ENCODE assay signal across 19 cellular contexts in genomic region chr2:101658387-101658786, GRCh38.
"Had no signal": no experiment of that assay in that cellular context is flagged by ENCODE, and none has a peak within 500 bp of the region (broad histone marks: within the 10 kb centered on the region; RNA-seq: fewer than 3 reads in every experiment).

No MANE protein-coding gene starts in this region.

- H3K27me3 ChIP-seq: foreskin keratinocyte, hepatocyte, neutrophil, ovary, tibial artery had no signal

- H3K4me1 Mint-ChIP-seq: activated T-helper 17 cell treated with anti-CD3 and anti-CD28 coated beads, Interleukin-2, amount 50 U/mL, for 72 hours; immature natural killer cell; nephron; stimulated activated naive CD8-positive, alpha-beta T cell treated with anti-CD3 and anti-CD28 coated beads, Interleukin-15, amount 100 ng/mL, for 72 hours had no signal

- H3K4me1 ChIP-seq: foreskin keratinocyte, prostate gland had no signal

- H3K4me3 Mint-ChIP-seq: activated naive CD8-positive, alpha-beta T cell treated with anti-CD3 and anti-CD28 coated beads for 36 hours; activated T-cell treated with anti-CD3 and anti-CD28 coated beads, Interleukin-2, amount 50 U/mL, for 24 hours; activated T-helper 17 cell treated with anti-CD3 and anti-CD28 coated beads, Interleukin-2, amount 50 U/mL, for 72 hours; immature natural killer cell; nephron; stimulated activated naive CD8-positive, alpha-beta T cell treated with anti-CD3 and anti-CD28 coated beads, Interleukin-15, amount 100 ng/mL, for 72 hours; T-helper 1 cell treated with Interleukin-12 subunit alpha and Interleukin-12 subunit beta and Interleukin-4 antibody, amounts not matched to agents 30 μg/mL and 1 μg/mL, for 36 hours; WTC11 had no signal

- DNase-seq: activated naive CD8-positive, alpha-beta T cell treated with anti-CD3 and anti-CD28 coated beads for 36 hours; activated T-cell treated with anti-CD3 and anti-CD28 coated beads, Interleukin-2, amount 50 U/mL, for 24 hours; amniotic stem cell; effector CD4-positive, alpha-beta T cell; foreskin keratinocyte; glutamatergic neuron; immature natural killer cell; ovary; stimulated activated CD4-positive, alpha-beta T cell treated with anti-CD3 and anti-CD28 coated beads, Interleukin-12 subunit alpha, Interleukin-12 subunit beta, amount 100 ng/mL, for 4 hours; stimulated activated naive CD8-positive, alpha-beta T cell treated with anti-CD3 and anti-CD28 coated beads, Interleukin-15, amount 100 ng/mL, for 72 hours; T1000; tibial artery had no signal

- ATAC-seq: activated T-helper 17 cell treated with anti-CD3 and anti-CD28 coated beads, Interleukin-2, amount 50 U/mL, for 72 hours; foreskin keratinocyte; stimulated activated naive CD8-positive, alpha-beta T cell treated with anti-CD3 and anti-CD28 coated beads, Interleukin-15, amount 100 ng/mL, for 72 hours had no signal

- H3K27ac ChIP-seq: foreskin keratinocyte, hepatocyte, neutrophil, ovary, prostate gland, tibial artery had no signal

- H3K36me3 Mint-ChIP-seq: immature natural killer cell, WTC11 had no signal

- H3K36me3 ChIP-seq: neutrophil, ovary, prostate gland, tibial artery had no signal

- H3K9me3 ChIP-seq: neutrophil, ovary, prostate gland, tibial artery had no signal

- H3K4me3 ChIP-seq: hepatocyte, ovary, prostate gland, tibial artery had no signal

- H3K27me3 Mint-ChIP-seq: activated naive CD8-positive, alpha-beta T cell treated with anti-CD3 and anti-CD28 coated beads for 36 hours; activated T-cell treated with anti-CD3 and anti-CD28 coated beads, Interleukin-2, amount 50 U/mL, for 24 hours; activated T-helper 17 cell treated with anti-CD3 and anti-CD28 coated beads, Interleukin-2, amount 50 U/mL, for 72 hours; stimulated activated naive CD8-positive, alpha-beta T cell treated with anti-CD3 and anti-CD28 coated beads, Interleukin-15, amount 100 ng/mL, for 72 hours had no signal

- H3K9me3 Mint-ChIP-seq: activated naive CD8-positive, alpha-beta T cell treated with anti-CD3 and anti-CD28 coated beads for 36 hours; activated T-helper 17 cell treated with anti-CD3 and anti-CD28 coated beads, Interleukin-2, amount 50 U/mL, for 72 hours; immature natural killer cell had no signal

- H3K27ac Mint-ChIP-seq: activated naive CD8-positive, alpha-beta T cell treated with anti-CD3 and anti-CD28 coated beads for 36 hours; activated T-cell treated with anti-CD3 and anti-CD28 coated beads, Interleukin-2, amount 50 U/mL, for 24 hours; activated T-helper 17 cell treated with anti-CD3 and anti-CD28 coated beads, Interleukin-2, amount 50 U/mL, for 72 hours; immature natural killer cell; nephron; stimulated activated naive CD8-positive, alpha-beta T cell treated with anti-CD3 and anti-CD28 coated beads, Interleukin-15, amount 100 ng/mL, for 72 hours; T-helper 1 cell treated with Interleukin-12 subunit alpha and Interleukin-12 subunit beta and Interleukin-4 antibody, amounts not matched to agents 30 μg/mL and 1 μg/mL, for 36 hours; WTC11 had no signal
